ENCODE assay signal across 20 cellular contexts in genomic region chr10:36462194-36462593, GRCh38.
DNase-seq lines count a peak whose midpoint lies in the region; ATAC-seq, FAIRE-seq and TF ChIP-seq lines count a peak whose summit lies in the region.
"Had no signal": no experiment of that assay in that cellular context is flagged by ENCODE, and none has a peak within 500 bp of the region (broad histone marks: within the 10 kb centered on the region; RNA-seq: fewer than 3 reads in every experiment).

No MANE protein-coding gene starts in this region.

- H3K9me3 Mint-ChIP-seq in activated T-helper 17 cell treated with anti-CD3 and anti-CD28 coated beads, Interleukin-2, amount 50 U/mL, for 72 hours = peaks cover 12% of the 10 kb centered on the region

- DNase-seq in GM03348 (ENCODE audit: low spot score) (peak; percentile 43), NCI-H226 (peak; percentile 48), epithelial cell of prostate (ENCODE audit: low read depth, low spot score) (peak; percentile 12), myocyte (ENCODE audit: low read depth) (peak; percentile 84), GM19239 (ENCODE audit: insufficient read length, low spot score) (no peak), D721Med (ENCODE audit: insufficient read length, low spot score) (no peak), GM20000 (ENCODE audit: low spot score) (no peak)
- DNase-seq: adrenal gland; GF-D8; NCI-H1694; NCI-H345; stimulated activated CD4-positive, alpha-beta T cell treated with anti-CD3 and anti-CD28 coated beads, Interleukin-12 subunit alpha, Interleukin-12 subunit beta, amount 100 ng/mL, for 4 hours; thyroid gland had no signal

- FAIRE-seq in GM19239 (lab: Jason Lieb, UNC) (no peak), D721Med (lab: Jason Lieb, UNC) (no peak)
- FAIRE-seq: H1 had no signal

- TF ChIP-seq CTCF in D721Med (IDR thresholded peaks at IDR 0.05; ENCODE audit: insufficient read depth, missing control alignments) = no peak
- no peak for TF ChIP-seq CTCF in GM20000 (IDR thresholded peaks at IDR 0.05; ENCODE audit: extremely low read depth, missing control alignments)

- no peak overlapping the region for H3K4me3 Mint-ChIP-seq in activated T-helper 17 cell treated with anti-CD3 and anti-CD28 coated beads, Interleukin-2, amount 50 U/mL, for 72 hours
- H3K4me3 Mint-ChIP-seq: nephron; stimulated activated effector memory CD8-positive, alpha-beta T cell treated with anti-CD3 and anti-CD28 coated beads, Interleukin-12 subunit alpha, Interleukin-12 subunit beta, amount 100 ng/mL, for 72 hours had no signal

- no peaks in the 10 kb centered on the region for H3K27me3 Mint-ChIP-seq in activated T-helper 17 cell treated with anti-CD3 and anti-CD28 coated beads, Interleukin-2, amount 50 U/mL, for 72 hours

- H3K27ac ChIP-seq in epithelial cell of prostate = no peak overlapping the region
- H3K27ac ChIP-seq: adrenal gland, BLaER1, thyroid gland had no signal

- no peaks in the 10 kb centered on the region for H3K4me1 Mint-ChIP-seq in activated T-helper 17 cell treated with anti-CD3 and anti-CD28 coated beads, Interleukin-2, amount 50 U/mL, for 72 hours
- H3K4me1 Mint-ChIP-seq: nephron; stimulated activated effector memory CD8-positive, alpha-beta T cell treated with anti-CD3 and anti-CD28 coated beads, Interleukin-12 subunit alpha, Interleukin-12 subunit beta, amount 100 ng/mL, for 72 hours had no signal

- no peak overlapping the region for H3K27ac Mint-ChIP-seq in activated T-helper 17 cell treated with anti-CD3 and anti-CD28 coated beads, Interleukin-2, amount 50 U/mL, for 72 hours
- H3K27ac Mint-ChIP-seq: activated T-helper 2 cell treated with anti-CD3 and anti-CD28 coated beads, Interferon-gamma antibody, Interleukin-2, Interleukin-4, amounts not matched to agents 10 μg/mL and 5 μg/mL and 100 μg/mL, durations not matched to agents 14 hours and 24 hours and 36 hours; nephron; stimulated activated effector memory CD8-positive, alpha-beta T cell treated with anti-CD3 and anti-CD28 coated beads, Interleukin-12 subunit alpha, Interleukin-12 subunit beta, amount 100 ng/mL, for 72 hours had no signal

- H3K36me3 Mint-ChIP-seq in activated T-helper 17 cell treated with anti-CD3 and anti-CD28 coated beads, Interleukin-2, amount 50 U/mL, for 72 hours (ENCODE audit: low read depth) = no peaks in the 10 kb centered on the region
- H3K36me3 Mint-ChIP-seq: stimulated activated effector memory CD8-positive, alpha-beta T cell treated with anti-CD3 and anti-CD28 coated beads, Interleukin-12 subunit alpha, Interleukin-12 subunit beta, amount 100 ng/mL, for 72 hours had no signal

- no peak for ATAC-seq in activated T-helper 17 cell treated with anti-CD3 and anti-CD28 coated beads, Interleukin-2, amount 50 U/mL, for 72 hours (replicated peaks)
- ATAC-seq: activated CD4-positive, CD25-positive, alpha-beta regulatory T cell treated with anti-CD3 and anti-CD28 coated beads, Interleukin-2, amount 50 U/mL, for 24 hours; stimulated activated effector memory CD8-positive, alpha-beta T cell treated with anti-CD3 and anti-CD28 coated beads, Interleukin-12 subunit alpha, Interleukin-12 subunit beta, amount 100 ng/mL, for 72 hours had no signal

Comparison
In these comparisons a context has a peak if more than half of its experiments do, and no peak if none do; other contexts are left out.
1. DNase-seq: peak in GM03348 (single experiment), NCI-H226 (single experiment), epithelial cell of prostate (single experiment) and myocyte (single experiment); none in GM19239 (single experiment), D721Med (single experiment) and GM20000 (single experiment).